Comparison of ENCODE assay signal across 25 cellular contexts in genomic region chrX:154006965-154007364, GRCh38. TPM values are rescaled to one million over a fixed set of nuclear protein-coding genes. Genes with fewer than 3 reads are reported as not detected.
A peak's percentile ranks its signal among the peaks of the same experiment; 100 is the strongest.
DNase-seq lines count a peak whose midpoint lies in the region; ATAC-seq, FAIRE-seq and TF ChIP-seq lines count a peak whose summit lies in the region.
"Had no signal": no experiment of that assay in that cellular context is flagged by ENCODE, and none has a peak within 500 bp of the region (broad histone marks: within the 10 kb centered on the region; RNA-seq: fewer than 3 reads in every experiment).

No MANE protein-coding gene starts in this region.

- 93% methylated on average over 15 of the region's 20 CpGs for WGBS in K562 (ENCODE audit: insufficient coverage, low coverage, missing lambda C conversion rate)

- POLR2A ChIA-PET in K562 (lab: Yijun Ruan, JAX): interaction anchor here (0.9 to 1.4 kb wide), 3 partner anchors 12 to 36 kb away, joined by 3 to 4 read pairs (median 4); no protein-coding TSS in a partner anchor

- intact Hi-C loops in K562 (cut with micrococcal nuclease): no loop called here

- H4K20me1 ChIP-seq in BLaER1 (peaks cover 38% of the 10 kb centered on the region), K562 (replicated peaks; ENCODE audit: control insufficient read depth, insufficient read depth, low read length) (no peaks in the 10 kb centered on the region), osteoblast (ENCODE audit: insufficient read depth, low read length) (no peaks in the 10 kb centered on the region)

- H3K27me3 ChIP-seq in BLaER1 (peaks cover 97% of the 10 kb centered on the region), K562 (ENCODE audit: control insufficient read depth in 2 of 2, insufficient read depth in 2 of 2, low read length in 2 of 2) (no peaks in the 10 kb centered on the region), osteoblast (ENCODE audit: insufficient read depth, low read length) (peaks cover 10% of the 10 kb centered on the region), BE2C (no peaks in the 10 kb centered on the region)

- no peaks in the 10 kb centered on the region for H3K9me1 ChIP-seq in K562 (ENCODE audit: control insufficient read depth, insufficient read depth, low read length)

- TF ChIP-seq POLR2A in NB4 (IDR thresholded peaks at IDR 0.05; ENCODE audit: extremely low read depth, insufficient read length): peak; percentile 4
- no peak for TF ChIP-seq POLR2A in K562 (conservative IDR thresholded peaks at IDR 0.05)

- no peak for TF ChIP-seq CTCF in NB4 (IDR thresholded peaks at IDR 0.05; ENCODE audit: low read depth, low read length)
- no peak for TF ChIP-seq CTCF in K562 (IDR thresholded peaks at IDR 0.05 in 2 of 3, conservative IDR thresholded peaks at IDR 0.05 in 1 of 3; ENCODE audit: insufficient read depth in 2 of 3, low read depth in 1 of 3, low read length in 3 of 3)
- no peak for TF ChIP-seq CTCF in osteoblast (IDR thresholded peaks at IDR 0.05; ENCODE audit: extremely low read depth, low read depth, low read length)
- TF ChIP-seq CTCF in BE2C (IDR thresholded peaks at IDR 0.05; ENCODE audit: low read depth, low read length): no peak

- no TSS peak for BruUV-seq in K562 (replicated peaks; lab: Mats Ljungman, UMichigan)

- no peaks in the 10 kb centered on the region for H3K79me2 ChIP-seq in K562 (ENCODE audit: control insufficient read depth, insufficient read depth, low read length)
- no peaks in the 10 kb centered on the region for H3K79me2 ChIP-seq in osteoblast (ENCODE audit: insufficient read depth, low read length)

- TF ChIP-seq RAD21 in K562 (CRISPR knock-in tag; conservative IDR thresholded peaks at IDR 0.05 in 1 of 2, IDR thresholded peaks at IDR 0.05 in 1 of 2): no peak

- H3K9ac ChIP-seq in BLaER1 (peak overlapping the region; percentile 57; the same call in 1 of the 2 replicates), K562 (ENCODE audit: insufficient read depth in 1 of 2, low read depth in 2 of 2, low read length in 2 of 2) (0 out of 4 replicates have a peak overlapping the region, but pooled peaks of 1 of the 2 experiments have one; percentile 19)

- H2AFZ ChIP-seq in K562 (ENCODE audit: low read depth, low read length) (no peak overlapping the region), osteoblast (ENCODE audit: low read length) (no peak overlapping the region)

- FAIRE-seq in K562 (lab: Jason Lieb, UNC) (no peak), HTR-8/SVneo (lab: Jason Lieb, UNC) (no peak)
- FAIRE-seq: A549, H1 had no signal

- H3K36me3 ChIP-seq in BLaER1 (peaks cover 26% of the 10 kb centered on the region), K562 (ENCODE audit: control insufficient read depth, insufficient read depth, low read length) (peaks cover 45% of the 10 kb centered on the region; the same call in 2 of the 3 replicates), osteoblast (ENCODE audit: insufficient read depth, low read length) (peaks cover 21% of the 10 kb centered on the region), BE2C (peaks cover 14% of the 10 kb centered on the region)

- no peak for TF ChIP-seq EP300 in K562 (IDR thresholded peaks at IDR 0.05; ENCODE audit: low read length)

- no peak overlapping the region for H3K4me3 ChIP-seq in BLaER1
- H3K4me3 ChIP-seq in NB4 (ENCODE audit: low read depth, low read length): no peak overlapping the region
- H3K4me3 ChIP-seq in K562: no peak overlapping the region
- H3K4me3 ChIP-seq in osteoblast (ENCODE audit: insufficient read depth, low read length): no peak overlapping the region
- no peak overlapping the region for H3K4me3 ChIP-seq in BE2C (ENCODE audit: low read depth, low read length)
- H3K4me3 ChIP-seq: A549 had no signal

- H3K4me1 ChIP-seq in BLaER1 (peaks cover 94% of the 10 kb centered on the region), K562 (replicated peaks in 1 of 2; ENCODE audit: control insufficient read depth in 2 of 2, insufficient read depth in 2 of 2, low read length in 2 of 2) (peaks cover 7 to 24% of the 10 kb centered on the region in 2 experiments; a peak in 4 of 5 replicates), osteoblast (ENCODE audit: insufficient read depth, low read length) (peaks cover 6% of the 10 kb centered on the region), BE2C (peaks cover 4% of the 10 kb centered on the region)

- CTCF ChIA-PET in K562 (lab: Yijun Ruan, JAX; ENCODE audit: low intra/inter-chr PET ratio): interaction anchor here (0.9 kb wide), 1 partner anchor 17 kb away, joined by 3 read pairs; no protein-coding TSS in a partner anchor

- peak overlapping the region; percentile 66 for H3K27ac ChIP-seq in BLaER1
- no peak overlapping the region for H3K27ac ChIP-seq in K562 (ENCODE audit: extremely low read depth, low read depth, low read length)
- H3K27ac ChIP-seq in osteoblast (ENCODE audit: low read depth, low read length): no peak overlapping the region
- H3K27ac ChIP-seq: A549, RWPE1 had no signal

- peak overlapping the region; percentile 66 for H3K4me2 ChIP-seq in BLaER1
- H3K4me2 ChIP-seq in K562 (ENCODE audit: insufficient read depth, low read length): no peak overlapping the region
- no peak overlapping the region for H3K4me2 ChIP-seq in osteoblast (ENCODE audit: insufficient read depth, low read length)
- H3K4me2 ChIP-seq: A549 had no signal

- H3K9me3 ChIP-seq in BLaER1 (no peaks in the 10 kb centered on the region), K562 (replicated peaks; ENCODE audit: control insufficient read depth, insufficient read depth, low read depth, low read length) (no peaks in the 10 kb centered on the region), osteoblast (ENCODE audit: low read depth, low read length) (no peaks in the 10 kb centered on the region), BE2C (no peaks in the 10 kb centered on the region)
- H3K9me3 ChIP-seq: A549 had no signal

- in situ Hi-C loops in K562 (cut with MboI): no loop called here

- no peak for DNase-seq in NB4 (ENCODE audit: low read depth)
- DNase-seq in K562 (ENCODE audit: extremely low read depth in 1 of 4, low spot score in 3 of 4): no peak
- DNase-seq in osteoblast (ENCODE audit: insufficient read length, low spot score, missing footprints): peak; percentile 13
- no peak for DNase-seq in HTR-8/SVneo (ENCODE audit: insufficient read length, low spot score)
- no peak for DNase-seq in BE2C
- DNase-seq in SIG-M5 (lab: John Stamatoyannopoulos, UW): no peak
- DNase-seq: AML-193, Calu3, DMS79 treated with DMSO at 0.1 percent for 48 hours, GF-D8, HCEC 1CT, KBM-7, MV-4-11, NCI-H2029, NCI-H446 treated with DMSO at 0.1 percent for 48 hours, NCI-H526 treated with DMSO at 0.1 percent for 48 hours, SHP77, SW 1271, T-helper 2 cell had no signal

- ATAC-seq in K562 (no peak), GM21576 (IDR thresholded peaks at IDR 0.05; ENCODE audit: unreplicated experiment) (no peak)
- ATAC-seq: Panc1 had no signal

RNA-seq across cellular contexts. Expression of gene IRAK1, which starts 12.7 kb away (rescaled TPM):
- 92.6 and 283 TPM in 2 replicates for total RNA-seq in K562 (2011; cell fraction: chromatin; rRNA removed; ENCODE audit: low replicate concordance)
- 241 and 247 TPM in 2 replicates for total RNA-seq in K562 (2011; cell fraction: nucleolus; rRNA removed)
- 125 and 132 TPM in 2 replicates for total RNA-seq in K562 (2011; cell fraction: nucleoplasm; rRNA removed)
- total RNA-seq in K562 (2014; rRNA removed) (220 and 274 TPM in 2 replicates), K562 (2014; rRNA removed; fragmentation: Illumina TruSeq; extraction: Trizol) (52.2 and 68.1 TPM in 2 replicates), K562 (2015; rRNA removed; fragmentation: Illumina TruSeq; extraction: Trizol) (138 and 144 TPM in 2 replicates), K562 (2021) (260 and 261 TPM in 2 replicates), osteoblast (99.5 and 100 TPM in 2 replicates)
- polyA plus RNA-seq in K562 (2011; rRNA removed) (91.6 and 104 TPM in 2 replicates), K562 (2014; fragmentation: Illumina TruSeq; extraction: Trizol) (78.9 and 128 TPM in 2 replicates), K562 (2014; fragmentation: Nextera tagmentation; extraction: Ambion mirVana) (10 to 100 TPM; 11.6 to 16.1 TPM), K562 (2014; rRNA removed) (177 and 184 TPM in 2 replicates)
- 93.8 and 232 TPM in 2 replicates for polyA plus RNA-seq in K562 (2011; cell fraction: cytosol; rRNA removed)
- polyA plus RNA-seq in K562 (2011; cell fraction: nucleus; rRNA removed): 88.5 and 119 TPM in 2 replicates
- polyA plus RNA-seq in K562 (2012): 223 and 331 TPM in 2 replicates
- 49.2 and 97.3 TPM in 2 replicates for polyA minus RNA-seq in K562 (2011; rRNA and poly(A)+ RNA removed)
- polyA minus RNA-seq in K562 (2011; cell fraction: cytosol; rRNA and poly(A)+ RNA removed): 145 and 167 TPM in 2 replicates
- 49.9 and 54.3 TPM in 2 replicates for polyA minus RNA-seq in K562 (2011; cell fraction: nucleus; rRNA and poly(A)+ RNA removed)
- 348 TPM for polyA plus RNA-seq in BE2C (2012; ENCODE audit: insufficient read depth, insufficient read length, low read depth)

RNA-seq across cellular contexts. Expression of gene TMEM187, which starts 34.4 kb away (rescaled TPM):
- 4.7 and 15.6 TPM in 2 replicates for total RNA-seq in K562 (2011; cell fraction: chromatin; rRNA removed; ENCODE audit: low replicate concordance)
- 17.4 and 21.8 TPM in 2 replicates for total RNA-seq in K562 (2011; cell fraction: nucleolus; rRNA removed)
- total RNA-seq in K562 (2011; cell fraction: nucleoplasm; rRNA removed): 9.3 and 9.5 TPM in 2 replicates
- total RNA-seq in K562 (2014; rRNA removed) (3.3 and 5.1 TPM in 2 replicates), K562 (2014; rRNA removed; fragmentation: Illumina TruSeq; extraction: Trizol) (0.93 and 1.2 TPM in 2 replicates), K562 (2015; rRNA removed; fragmentation: Illumina TruSeq; extraction: Trizol) (1.1 and 1.6 TPM in 2 replicates), K562 (2021) (6.4 and 8.5 TPM in 2 replicates), osteoblast (6.9 and 8.5 TPM in 2 replicates)
- polyA plus RNA-seq in K562 (2011; rRNA removed) (5.6 and 8.1 TPM in 2 replicates), K562 (2014; fragmentation: Illumina TruSeq; extraction: Trizol) (1.2 and 2.0 TPM in 2 replicates), K562 (2014; fragmentation: Nextera tagmentation; extraction: Ambion mirVana) (1 to 10 TPM in 1 of 2 experiments, under 1 TPM in 1; 0.13 to 1.1 TPM), K562 (2014; rRNA removed) (4.0 TPM in 2 replicates)
- polyA plus RNA-seq in K562 (2011; cell fraction: cytosol; rRNA removed): 12.5 and 24.6 TPM in 2 replicates
- polyA plus RNA-seq in K562 (2011; cell fraction: nucleus; rRNA removed): 6.3 and 6.4 TPM in 2 replicates
- 3.9 and 12.2 TPM in 2 replicates for polyA plus RNA-seq in K562 (2012)
- 3.7 and 4.9 TPM in 2 replicates for polyA minus RNA-seq in K562 (2011; rRNA and poly(A)+ RNA removed)
- 5.6 and 6.4 TPM in 2 replicates for polyA minus RNA-seq in K562 (2011; cell fraction: cytosol; rRNA and poly(A)+ RNA removed)
- polyA minus RNA-seq in K562 (2011; cell fraction: nucleus; rRNA and poly(A)+ RNA removed): 1.3 and 1.8 TPM in 2 replicates
- polyA plus RNA-seq in BE2C (2012; ENCODE audit: insufficient read depth, insufficient read length, low read depth): 4.9 TPM

RNA-seq across cellular contexts. Expression of gene HCFC1, which starts 35.3 kb away (rescaled TPM):
- total RNA-seq in K562 (2011; cell fraction: chromatin; rRNA removed; ENCODE audit: low replicate concordance): 39.3 and 72.5 TPM in 2 replicates
- total RNA-seq in K562 (2011; cell fraction: nucleolus; rRNA removed): 41.0 and 46.2 TPM in 2 replicates
- total RNA-seq in K562 (2011; cell fraction: nucleoplasm; rRNA removed): 38.1 and 43.2 TPM in 2 replicates
- total RNA-seq in K562 (2014; rRNA removed) (39.2 and 59.3 TPM in 2 replicates), K562 (2014; rRNA removed; fragmentation: Illumina TruSeq; extraction: Trizol) (9.1 and 10.3 TPM in 2 replicates), K562 (2015; rRNA removed; fragmentation: Illumina TruSeq; extraction: Trizol) (17.1 and 23.4 TPM in 2 replicates), K562 (2021) (121 and 133 TPM in 2 replicates), osteoblast (22.1 and 24.6 TPM in 2 replicates)
- polyA plus RNA-seq in K562 (2011; rRNA removed) (5.9 and 8.7 TPM in 2 replicates), K562 (2014; fragmentation: Illumina TruSeq; extraction: Trizol) (45.3 and 68.0 TPM in 2 replicates), K562 (2014; fragmentation: Nextera tagmentation; extraction: Ambion mirVana) (10 to 100 TPM in 1 of 2 experiments, 1 to 10 TPM in 1; 2.8 to 10.5 TPM), K562 (2014; rRNA removed) (44.8 and 45.2 TPM in 2 replicates)
- 11.3 and 17.7 TPM in 2 replicates for polyA plus RNA-seq in K562 (2011; cell fraction: cytosol; rRNA removed)
- polyA plus RNA-seq in K562 (2011; cell fraction: nucleus; rRNA removed): 39.1 and 51.6 TPM in 2 replicates
- 37.4 and 57.1 TPM in 2 replicates for polyA plus RNA-seq in K562 (2012)
- 4.5 and 6.6 TPM in 2 replicates for polyA minus RNA-seq in K562 (2011; rRNA and poly(A)+ RNA removed)
- polyA minus RNA-seq in K562 (2011; cell fraction: cytosol; rRNA and poly(A)+ RNA removed): 55.8 and 74.4 TPM in 2 replicates
- 14.8 and 15.6 TPM in 2 replicates for polyA minus RNA-seq in K562 (2011; cell fraction: nucleus; rRNA and poly(A)+ RNA removed)
- polyA plus RNA-seq in BE2C (2012; ENCODE audit: insufficient read depth, insufficient read length, low read depth): 64.3 TPM
